ENCODE assay signal across 7 cellular contexts in the genomic region with DNA sequence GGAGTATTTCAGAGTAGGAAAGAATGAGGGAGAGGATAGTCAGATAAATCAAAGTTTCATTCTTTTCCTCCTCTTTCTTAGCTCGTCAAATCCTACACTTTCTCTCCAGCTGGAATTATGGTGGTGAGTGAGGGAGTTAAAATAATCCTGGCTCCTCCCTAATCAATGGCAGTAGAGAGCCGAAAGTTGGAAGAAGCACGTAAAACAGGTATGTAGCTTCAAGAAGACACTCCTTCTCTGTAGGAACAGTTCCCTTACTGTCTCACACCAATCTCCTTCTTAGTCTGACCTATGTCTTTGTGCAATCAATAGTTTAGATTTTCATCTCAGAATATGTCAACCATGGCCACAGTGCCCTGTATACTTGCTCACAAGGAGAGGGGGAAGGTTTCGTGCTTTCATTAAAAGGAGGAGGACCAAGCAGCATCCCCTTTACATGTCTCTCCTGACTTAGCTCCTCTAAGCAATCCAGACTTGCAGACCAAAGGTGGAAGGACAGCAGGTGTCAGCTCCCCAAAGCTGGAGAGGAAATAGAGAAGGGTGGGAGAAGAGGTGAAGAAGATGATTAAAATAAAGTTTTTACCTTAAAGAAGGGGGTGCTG. TPM values are rescaled to one million over a fixed set of nuclear protein-coding genes. Genes with fewer than 3 reads are reported as not detected.
DNase-seq lines count a peak whose midpoint lies in the region; ATAC-seq, FAIRE-seq and TF ChIP-seq lines count a peak whose summit lies in the region.

No MANE protein-coding gene starts in this region.

- H3K27ac ChIP-seq in VCaP (peak overlapping the region; percentile 93), right cardiac atrium (ENCODE audit: low read length) (peak overlapping the region; percentile 90), small intestine (ENCODE audit: low read depth in 1 of 2, low read length in 1 of 2) (peak overlapping the region; percentile 86 to 90)

- no peaks in the 10 kb centered on the region for H3K27me3 ChIP-seq in right cardiac atrium (ENCODE audit: control insufficient read depth, insufficient read depth)
- no peaks in the 10 kb centered on the region for H3K27me3 ChIP-seq in small intestine (ENCODE audit: control insufficient read depth in 2 of 2, insufficient read depth in 2 of 2, low read length in 2 of 2)

- 8% methylated on average over 4 of the region's 4 CpGs for WGBS in right cardiac atrium
- WGBS in small intestine, 3 donors: 11 to 22% (median 17%) methylated on average over 4 of the region's 4 CpGs

- H3K4me1 ChIP-seq in right cardiac atrium (ENCODE audit: control insufficient read depth, insufficient read depth, low read length) (peaks cover 10% of the 10 kb centered on the region), small intestine (ENCODE audit: control insufficient read depth in 2 of 2, insufficient read depth in 1 of 2, low read depth in 1 of 2, low read length in 1 of 2) (peaks cover 5 to 17% of the 10 kb centered on the region in 2 donors)

- no peaks in the 10 kb centered on the region for H3K9me3 ChIP-seq in right cardiac atrium (ENCODE audit: control insufficient read depth, low read length)
- no peaks in the 10 kb centered on the region for H3K9me3 ChIP-seq in small intestine (ENCODE audit: control insufficient read depth, low read depth)

- intact Hi-C loops in right cardiac atrium (cut with DNase I): loop anchor here in 1 of 4 donors (10.0 kb wide), 1 partner anchor 49 kb away; the partner anchor contains the start of gene CDC42SE1

- FAIRE-seq in small intestine (lab: Jason Lieb, UNC) (no peak), GM12891 (lab: Jason Lieb, UNC) (no peak)

- no peak for TF ChIP-seq CTCF in VCaP (conservative IDR thresholded peaks at IDR 0.05)

- ATAC-seq in right cardiac atrium: no peak
- ATAC-seq in GM18861 (IDR thresholded peaks at IDR 0.05; ENCODE audit: unreplicated experiment): no peak

- H3K36me3 ChIP-seq in small intestine (ENCODE audit: control insufficient read depth in 2 of 2, insufficient read depth in 2 of 2, low read length in 2 of 2): peaks cover 0 to 5% of the 10 kb centered on the region in 2 donors

- DNase-seq in HT-29 (ENCODE audit: low spot score) (peak; percentile 51), right cardiac atrium (no peak), small intestine (peak; percentile 48), GM12891 (ENCODE audit: insufficient read length, low spot score) (no peak)
- no peak for DNase-seq in stimulated activated CD4-positive, alpha-beta T cell treated with anti-CD3 and anti-CD28 coated beads, Interleukin-1b, Interleukin-23, amount 100 ng/mL, for 48 hours

- no peak for TF ChIP-seq POLR2A in GM12891 (IDR thresholded peaks at IDR 0.05; ENCODE audit: low read depth, low read length)

- H3K4me3 ChIP-seq in right cardiac atrium (ENCODE audit: low read length) (peak overlapping the region; percentile 87), small intestine (ENCODE audit: low read depth in 1 of 2, low read length in 2 of 2) (peak overlapping the region; percentile 21 to 57)

TF ChIP-seq in GM12891, 5 proteins besides CTCF, POLR2A, EP300 and RAD21:
- TF ChIP-seq POU2F2 (IDR thresholded peaks at IDR 0.05; ENCODE audit: low read depth, low read length) (no peak), SPI1 (IDR thresholded peaks at IDR 0.05; ENCODE audit: low read depth, low read length) (no peak), TAF1 (IDR thresholded peaks at IDR 0.05; ENCODE audit: low read depth, low read length) (no peak), POLR2AphosphoS5 (IDR thresholded peaks at IDR 0.05; ENCODE audit: low read depth, low read length) (no peak), PAX5 (IDR thresholded peaks at IDR 0.05; ENCODE audit: insufficient read depth, low read length, severe bottlenecking) (no peak)
TF ChIP-seq in GM12891: peak in this region for 0.

RNA-seq across cellular contexts. Expression of gene MINDY1, which starts 0.9 kb away (rescaled TPM):
- 19.5 and 19.8 TPM in 2 replicates for total RNA-seq in HT-29 (2014; rRNA removed; shearing (Covaris generic))
- total RNA-seq in right cardiac atrium: 10 to 100 TPM; 46.7 to 86.4 (median 52.1) TPM
- polyA plus RNA-seq in right cardiac atrium: 34.9 TPM
- 10 to 100 TPM in 2 of 3 donors, 1 to 10 TPM in 1; 9.5 to 17.2 (median 16.3) TPM for polyA plus RNA-seq in small intestine
- polyA plus RNA-seq in GM12891 (2012; ENCODE audit: low read depth, missing spikeins): 4.9 TPM

RNA-seq across cellular contexts. Expression of gene PRUNE1, which starts 2.4 kb away (rescaled TPM):
- total RNA-seq in HT-29 (2014; rRNA removed; shearing (Covaris generic)): 9.3 and 15.4 TPM in 2 replicates
- 10 to 100 TPM; 45.8 to 66.0 (median 49.8) TPM for total RNA-seq in right cardiac atrium
- polyA plus RNA-seq in right cardiac atrium: 39.3 TPM
- polyA plus RNA-seq in small intestine: 10 to 100 TPM; 15.1 to 15.9 (median 15.4) TPM
- 7.0 TPM for polyA plus RNA-seq in GM12891 (2012; ENCODE audit: low read depth, missing spikeins)

RNA-seq across cellular contexts. Expression of gene ANXA9, which starts 23.7 kb away (rescaled TPM):
- total RNA-seq in HT-29 (2014; rRNA removed; shearing (Covaris generic)): 49.4 and 50.4 TPM in 2 replicates
- total RNA-seq in right cardiac atrium: under 1 TPM in 1 of 4 donors, not detected in 3; 0.21 TPM
- polyA plus RNA-seq in right cardiac atrium: 0.23 TPM
- polyA plus RNA-seq in small intestine: under 1 TPM in 2 of 3 donors, not detected in 1; 0.43 to 0.89 TPM
- 0.62 TPM for polyA plus RNA-seq in GM12891 (2012; ENCODE audit: low read depth, missing spikeins)

RNA-seq across cellular contexts. Expression of gene BNIPL, which starts 30.6 kb away (rescaled TPM):
- total RNA-seq in HT-29 (2014; rRNA removed; shearing (Covaris generic)): 0.18 and 0.28 TPM in 2 replicates
- total RNA-seq in right cardiac atrium: under 1 TPM; 0.23 to 0.71 (median 0.50) TPM
- 0.41 TPM for polyA plus RNA-seq in right cardiac atrium
- under 1 TPM; 0.27 to 0.89 (median 0.39) TPM for polyA plus RNA-seq in small intestine
- polyA plus RNA-seq in GM12891 (2012; ENCODE audit: low read depth, missing spikeins): 0.31 TPM

RNA-seq across cellular contexts. Expression of gene CERS2, which starts 31.2 kb away (rescaled TPM):
- 152 and 162 TPM in 2 replicates for total RNA-seq in HT-29 (2014; rRNA removed; shearing (Covaris generic))
- total RNA-seq in right cardiac atrium: 100 to 1,000 TPM in 1 of 4 donors, 10 to 100 TPM in 3; 89.3 to 110 (median 93.5) TPM
- polyA plus RNA-seq in right cardiac atrium (77.3 TPM), small intestine (100 to 1,000 TPM; 111 to 202 (median 183) TPM)
- polyA plus RNA-seq in GM12891 (2012; ENCODE audit: low read depth, missing spikeins): 24.9 TPM

Comparison
In these comparisons a context has a peak if more than half of its experiments do, and no peak if none do; other contexts are left out.
1. DNase-seq: peak in HT-29 (single experiment) and small intestine (single experiment); none in right cardiac atrium (0 of 3), stimulated activated CD4-positive, alpha-beta T cell treated with anti-CD3 and anti-CD28 coated beads, Interleukin-1b, Interleukin-23, amount 100 ng/mL, for 48 hours (single experiment) and GM12891 (single experiment).
2. RNA of gene ANXA9, which starts 23.7 kb away (total RNA-seq): 49.4 to 50.4 TPM in HT-29; 0.21 TPM in right cardiac atrium; every median in the first group is over 10 times any median in the second.
3. Peak in every context shown above with its lines, with median percentiles within 50 percentile points of each other: H3K27ac ChIP-seq.